ENCODE assay signal across 20 cellular contexts in the genomic region with DNA sequence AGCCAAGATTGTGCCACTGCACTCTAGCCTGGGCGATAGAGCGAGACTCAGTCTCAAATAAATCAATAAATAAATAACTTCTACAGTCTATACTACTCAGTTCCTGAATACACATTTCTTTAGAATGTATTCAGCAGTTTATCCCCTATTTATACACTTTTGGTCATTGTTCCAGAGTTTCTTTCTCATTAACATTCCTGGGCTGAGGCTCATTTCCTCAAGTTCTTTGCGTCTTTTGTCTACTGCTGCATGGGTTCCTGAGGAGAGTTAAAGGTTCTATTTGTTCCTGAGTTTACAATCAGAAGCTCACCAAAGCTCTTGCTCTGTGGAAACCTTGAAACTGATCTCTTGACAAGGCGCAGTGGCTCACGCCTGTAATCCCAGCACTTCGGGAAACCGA. TPM values are rescaled to one million over a fixed set of nuclear protein-coding genes. Genes with fewer than 3 reads are reported as not detected.
DNase-seq lines count a peak whose midpoint lies in the region; ATAC-seq and TF ChIP-seq lines count a peak whose summit lies in the region.
"Had no signal": no experiment of that assay in that cellular context is flagged by ENCODE, and none has a peak within 500 bp of the region (broad histone marks: within the 10 kb centered on the region; RNA-seq: fewer than 3 reads in every experiment).

No MANE protein-coding gene starts in this region.

- CTCF ChIA-PET in activated naive CD4-positive, alpha-beta T cell treated with anti-CD3 and anti-CD28 coated beads, Interleukin-2, amount 10 ng/mL, durations not matched to agents 7 days and 5 days (lab: Charles Lee): no interaction called here

- no peaks in the 10 kb centered on the region for H3K27me3 ChIP-seq in brain microvascular endothelial cell (replicated peaks)
- H3K27me3 ChIP-seq: neutrophil, sigmoid colon had no signal

- no peaks in the 10 kb centered on the region for H3K9me3 Mint-ChIP-seq in activated naive CD4-positive, alpha-beta T cell treated with anti-CD3 and anti-CD28 coated beads, Interleukin-2, amount 10 ng/mL, durations not matched to agents 7 days and 5 days
- H3K9me3 Mint-ChIP-seq: activated CD8-positive, alpha-beta T cell treated with anti-CD3 and anti-CD28 coated beads for 36 hours; activated naive CD8-positive, alpha-beta T cell treated with anti-CD3 and anti-CD28 coated beads, Interleukin-2, amount 50 U/mL, for 24 hours; endodermal cell had no signal

- no peaks in the 10 kb centered on the region for H3K27me3 Mint-ChIP-seq in activated naive CD4-positive, alpha-beta T cell treated with anti-CD3 and anti-CD28 coated beads, Interleukin-2, amount 10 ng/mL, durations not matched to agents 7 days and 5 days
- H3K27me3 Mint-ChIP-seq: activated CD8-positive, alpha-beta T cell treated with anti-CD3 and anti-CD28 coated beads for 36 hours; IgD-negative memory B cell had no signal

- ATAC-seq in HG03520 (IDR thresholded peaks at IDR 0.05; ENCODE audit: unreplicated experiment): no peak
- ATAC-seq: activated CD8-positive, alpha-beta T cell treated with anti-CD3 and anti-CD28 coated beads for 36 hours; activated naive CD8-positive, alpha-beta T cell treated with anti-CD3 and anti-CD28 coated beads, Interleukin-2, amount 50 U/mL, for 24 hours had no signal

- no peaks in the 10 kb centered on the region for H3K36me3 Mint-ChIP-seq in activated naive CD4-positive, alpha-beta T cell treated with anti-CD3 and anti-CD28 coated beads, Interleukin-2, amount 10 ng/mL, durations not matched to agents 7 days and 5 days

- peaks cover 2% of the 10 kb centered on the region for H3K36me3 ChIP-seq in brain microvascular endothelial cell (replicated peaks)
- H3K36me3 ChIP-seq: neutrophil, sigmoid colon had no signal

- no peak overlapping the region for H3K4me3 ChIP-seq in AG09309 (ENCODE audit: control insufficient read depth, low read depth, low read length)
- no peak overlapping the region for H3K4me3 ChIP-seq in brain microvascular endothelial cell (ENCODE audit: low read depth, low read length)
- H3K4me3 ChIP-seq: sigmoid colon had no signal

- TF ChIP-seq CTCF in AG09309 (IDR thresholded peaks at IDR 0.05; ENCODE audit: control insufficient read depth, insufficient read depth, low read depth, low read length, missing control alignments) (no peak), brain microvascular endothelial cell (IDR thresholded peaks at IDR 0.05; ENCODE audit: low read depth, low read length, missing control alignments) (no peak)

- no peaks in the 10 kb centered on the region for H3K4me1 Mint-ChIP-seq in activated naive CD4-positive, alpha-beta T cell treated with anti-CD3 and anti-CD28 coated beads, Interleukin-2, amount 10 ng/mL, durations not matched to agents 7 days and 5 days
- H3K4me1 Mint-ChIP-seq: activated naive CD8-positive, alpha-beta T cell treated with anti-CD3 and anti-CD28 coated beads, Interleukin-2, amount 50 U/mL, for 24 hours had no signal

- peak; percentile 31 for DNase-seq in AG09309 (ENCODE audit: low read depth)
- DNase-seq in HT1080 (ENCODE audit: low read depth): peak; percentile 68
- peak; percentile 45 for DNase-seq in brain microvascular endothelial cell
- DNase-seq in iris pigment epithelial cell (ENCODE audit: low read depth): peak; percentile 77
- DNase-seq in amniotic stem cell (lab: John Stamatoyannopoulos, UW): no peak
- DNase-seq in activated naive CD4-positive, alpha-beta T cell treated with anti-CD3 and anti-CD28 coated beads, Interleukin-2, amount 10 ng/mL, durations not matched to agents 7 days and 5 days: no peak
- no peak for DNase-seq in OCI-M1 (lab: John Stamatoyannopoulos, UW)
- DNase-seq: activated CD8-positive, alpha-beta T cell treated with anti-CD3 and anti-CD28 coated beads for 36 hours; activated naive CD8-positive, alpha-beta T cell treated with anti-CD3 and anti-CD28 coated beads, Interleukin-2, amount 50 U/mL, for 24 hours; Caco-2; endodermal cell; MV-4-11; NCI-H2081 treated with DMSO at 0.1 percent for 48 hours; NCI-H526 treated with DMSO at 0.1 percent for 48 hours; sigmoid colon; stimulated activated CD4-positive, alpha-beta T cell treated with anti-CD3 and anti-CD28 coated beads, Interleukin-1b, Interleukin-23, amount 100 ng/mL, for 48 hours had no signal

- peak overlapping the region; percentile 37 for H3K27ac ChIP-seq in brain microvascular endothelial cell
- H3K27ac ChIP-seq: neutrophil, sigmoid colon had no signal

- no peak overlapping the region for H3K4me3 Mint-ChIP-seq in activated naive CD4-positive, alpha-beta T cell treated with anti-CD3 and anti-CD28 coated beads, Interleukin-2, amount 10 ng/mL, durations not matched to agents 7 days and 5 days
- H3K4me3 Mint-ChIP-seq: activated CD8-positive, alpha-beta T cell treated with anti-CD3 and anti-CD28 coated beads for 36 hours; activated naive CD8-positive, alpha-beta T cell treated with anti-CD3 and anti-CD28 coated beads, Interleukin-2, amount 50 U/mL, for 24 hours; endodermal cell; IgD-negative memory B cell had no signal

- in situ Hi-C loops in brain microvascular endothelial cell (cut with HindIII; ENCODE audit: low pct_ligation_motif_present, low sequenced_read_pairs): no loop called here

- H3K27ac Mint-ChIP-seq in activated naive CD4-positive, alpha-beta T cell treated with anti-CD3 and anti-CD28 coated beads, Interleukin-2, amount 10 ng/mL, durations not matched to agents 7 days and 5 days: no peak overlapping the region
- H3K27ac Mint-ChIP-seq: activated CD8-positive, alpha-beta T cell treated with anti-CD3 and anti-CD28 coated beads for 36 hours; activated naive CD8-positive, alpha-beta T cell treated with anti-CD3 and anti-CD28 coated beads, Interleukin-2, amount 50 U/mL, for 24 hours; endodermal cell; IgD-negative memory B cell had no signal

RNA-seq across cellular contexts. Expression of gene SASH1, which starts 37.7 kb away (rescaled TPM):
- 7.5 and 11.6 TPM in 2 replicates for total RNA-seq in HT1080 (2014; rRNA removed; shearing (Covaris generic))
- 10.4 and 15.5 TPM in 2 replicates for polyA plus RNA-seq in HT1080 (2015; cell fraction: cytosol; rRNA removed)
- polyA plus RNA-seq in HT1080 (2015; cell fraction: nucleus; rRNA removed): 16.2 and 17.8 TPM in 2 replicates
- total RNA-seq: OCI-LY7 had no signal

Comparison
In these comparisons a context has a peak if more than half of its experiments do, and no peak if none do; other contexts are left out.
1. DNase-seq: peak in AG09309 (single experiment), HT1080 (single experiment), brain microvascular endothelial cell (single experiment) and iris pigment epithelial cell (single experiment); none in amniotic stem cell (single experiment), activated naive CD4-positive, alpha-beta T cell treated with anti-CD3 and anti-CD28 coated beads, Interleukin-2, amount 10 ng/mL, durations not matched to agents 7 days and 5 days (single experiment) and OCI-M1 (single experiment).